ENCODE assay signal across 1 cellular context in the genomic region with DNA sequence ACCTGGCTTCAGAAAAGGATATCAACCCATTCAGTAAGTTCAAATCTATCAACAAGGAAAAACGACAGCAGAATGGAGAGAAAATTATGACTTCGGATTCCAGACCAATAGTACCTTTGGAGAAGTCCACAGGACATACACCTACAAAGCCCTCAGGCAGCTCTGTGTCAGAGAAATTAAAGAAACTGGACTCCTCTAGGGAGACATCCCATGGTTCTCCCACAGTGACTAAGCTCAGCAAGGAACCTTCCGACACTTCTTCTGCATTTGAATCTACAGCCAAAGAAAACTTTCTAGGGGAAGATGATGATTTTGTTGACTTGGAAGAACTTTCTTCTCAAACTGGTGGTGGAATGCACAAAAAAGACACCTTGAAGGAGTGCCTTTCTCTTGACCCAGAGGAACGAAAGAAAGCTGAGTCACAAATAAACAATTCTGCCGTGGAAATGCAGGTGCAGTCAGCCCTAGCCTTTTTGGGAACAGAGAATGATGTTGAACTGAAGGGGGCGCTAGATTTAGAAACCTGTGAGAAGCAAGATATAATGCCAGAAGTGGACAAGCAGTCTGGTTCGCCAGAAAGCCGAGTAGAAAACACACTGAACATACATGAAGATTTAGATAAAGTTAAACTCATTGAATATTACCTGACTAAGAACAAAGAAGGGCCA.
A peak's percentile ranks its signal among the peaks of the same experiment; 100 is the strongest.
TF ChIP-seq lines count a peak whose summit lies in the region.

No MANE protein-coding gene starts in this region.

TF ChIP-seq in HepG2, 621 proteins besides CTCF, POLR2A, EP300 and RAD21 (continued from another document):
- TF ChIP-seq, protein P1, sequence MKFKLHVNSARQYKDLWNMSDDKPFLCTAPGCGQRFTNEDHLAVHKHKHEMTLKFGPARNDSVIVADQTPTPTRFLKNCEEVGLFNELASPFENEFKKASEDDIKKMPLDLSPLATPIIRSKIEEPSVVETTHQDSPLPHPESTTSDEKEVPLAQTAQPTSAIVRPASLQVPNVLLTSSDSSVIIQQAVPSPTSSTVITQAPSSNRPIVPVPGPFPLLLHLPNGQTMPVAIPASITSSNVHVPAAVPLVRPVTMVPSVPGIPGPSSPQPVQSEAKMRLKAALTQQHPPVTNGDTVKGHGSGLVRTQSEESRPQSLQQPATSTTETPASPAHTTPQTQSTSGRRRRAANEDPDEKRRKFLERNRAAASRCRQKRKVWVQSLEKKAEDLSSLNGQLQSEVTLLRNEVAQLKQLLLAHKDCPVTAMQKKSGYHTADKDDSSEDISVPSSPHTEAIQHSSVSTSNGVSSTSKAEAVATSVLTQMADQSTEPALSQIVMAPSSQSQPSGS (CRISPR knock-in tag; IDR thresholded peaks at IDR 0.05), result 0 out of 2 replicates have a peak, but pooled peaks have one; percentile 24
- peak; percentile 64; the same call in 1 of the 2 replicates for TF ChIP-seq SMC3 (IDR thresholded peaks at IDR 0.05; ENCODE audit: low read length)
- TF ChIP-seq, protein P2, sequence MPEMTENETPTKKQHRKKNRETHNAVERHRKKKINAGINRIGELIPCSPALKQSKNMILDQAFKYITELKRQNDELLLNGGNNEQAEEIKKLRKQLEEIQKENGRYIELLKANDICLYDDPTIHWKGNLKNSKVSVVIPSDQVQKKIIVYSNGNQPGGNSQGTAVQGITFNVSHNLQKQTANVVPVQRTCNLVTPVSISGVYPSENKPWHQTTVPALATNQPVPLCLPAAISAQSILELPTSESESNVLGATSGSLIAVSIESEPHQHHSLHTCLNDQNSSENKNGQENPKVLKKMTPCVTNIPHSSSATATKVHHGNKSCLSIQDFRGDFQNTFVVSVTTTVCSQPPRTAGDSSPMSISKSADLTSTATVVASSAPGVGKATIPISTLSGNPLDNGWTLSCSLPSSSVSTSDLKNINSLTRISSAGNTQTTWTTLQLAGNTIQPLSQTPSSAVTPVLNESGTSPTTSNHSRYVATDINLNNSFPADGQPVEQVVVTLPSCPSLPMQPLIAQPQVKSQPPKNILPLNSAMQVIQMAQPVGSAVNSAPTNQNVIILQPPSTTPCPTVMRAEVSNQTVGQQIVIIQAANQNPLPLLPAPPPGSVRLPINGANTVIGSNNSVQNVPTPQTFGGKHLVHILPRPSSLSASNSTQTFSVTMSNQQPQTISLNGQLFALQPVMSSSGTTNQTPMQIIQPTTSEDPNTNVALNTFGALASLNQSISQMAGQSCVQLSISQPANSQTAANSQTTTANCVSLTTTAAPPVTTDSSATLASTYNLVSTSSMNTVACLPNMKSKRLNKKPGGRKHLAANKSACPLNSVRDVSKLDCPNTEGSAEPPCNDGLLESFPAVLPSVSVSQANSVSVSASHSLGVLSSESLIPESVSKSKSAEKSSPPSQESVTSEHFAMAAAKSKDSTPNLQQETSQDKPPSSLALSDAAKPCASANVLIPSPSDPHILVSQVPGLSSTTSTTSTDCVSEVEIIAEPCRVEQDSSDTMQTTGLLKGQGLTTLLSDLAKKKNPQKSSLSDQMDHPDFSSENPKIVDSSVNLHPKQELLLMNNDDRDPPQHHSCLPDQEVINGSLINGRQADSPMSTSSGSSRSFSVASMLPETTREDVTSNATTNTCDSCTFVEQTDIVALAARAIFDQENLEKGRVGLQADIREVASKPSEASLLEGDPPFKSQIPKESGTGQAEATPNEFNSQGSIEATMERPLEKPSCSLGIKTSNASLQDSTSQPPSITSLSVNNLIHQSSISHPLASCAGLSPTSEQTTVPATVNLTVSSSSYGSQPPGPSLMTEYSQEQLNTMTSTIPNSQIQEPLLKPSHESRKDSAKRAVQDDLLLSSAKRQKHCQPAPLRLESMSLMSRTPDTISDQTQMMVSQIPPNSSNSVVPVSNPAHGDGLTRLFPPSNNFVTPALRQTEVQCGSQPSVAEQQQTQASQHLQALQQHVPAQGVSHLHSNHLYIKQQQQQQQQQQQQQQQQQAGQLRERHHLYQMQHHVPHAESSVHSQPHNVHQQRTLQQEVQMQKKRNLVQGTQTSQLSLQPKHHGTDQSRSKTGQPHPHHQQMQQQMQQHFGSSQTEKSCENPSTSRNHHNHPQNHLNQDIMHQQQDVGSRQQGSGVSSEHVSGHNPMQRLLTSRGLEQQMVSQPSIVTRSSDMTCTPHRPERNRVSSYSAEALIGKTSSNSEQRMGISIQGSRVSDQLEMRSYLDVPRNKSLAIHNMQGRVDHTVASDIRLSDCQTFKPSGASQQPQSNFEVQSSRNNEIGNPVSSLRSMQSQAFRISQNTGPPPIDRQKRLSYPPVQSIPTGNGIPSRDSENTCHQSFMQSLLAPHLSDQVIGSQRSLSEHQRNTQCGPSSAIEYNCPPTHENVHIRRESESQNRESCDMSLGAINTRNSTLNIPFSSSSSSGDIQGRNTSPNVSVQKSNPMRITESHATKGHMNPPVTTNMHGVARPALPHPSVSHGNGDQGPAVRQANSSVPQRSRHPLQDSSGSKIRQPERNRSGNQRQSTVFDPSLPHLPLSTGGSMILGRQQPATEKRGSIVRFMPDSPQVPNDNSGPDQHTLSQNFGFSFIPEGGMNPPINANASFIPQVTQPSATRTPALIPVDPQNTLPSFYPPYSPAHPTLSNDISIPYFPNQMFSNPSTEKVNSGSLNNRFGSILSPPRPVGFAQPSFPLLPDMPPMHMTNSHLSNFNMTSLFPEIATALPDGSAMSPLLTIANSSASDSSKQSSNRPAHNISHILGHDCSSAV (CRISPR knock-in tag; IDR thresholded peaks at IDR 0.05; ENCODE audit: borderline replicate concordance), result no peak
- no peak for TF ChIP-seq CC2D1A (CRISPR knock-in tag; IDR thresholded peaks at IDR 0.05)
- peak; percentile 25; the same call in 1 of the 2 replicates for TF ChIP-seq NFE2L2 (IDR thresholded peaks at IDR 0.05; ENCODE audit: low read length)
- TF ChIP-seq, protein P3, sequence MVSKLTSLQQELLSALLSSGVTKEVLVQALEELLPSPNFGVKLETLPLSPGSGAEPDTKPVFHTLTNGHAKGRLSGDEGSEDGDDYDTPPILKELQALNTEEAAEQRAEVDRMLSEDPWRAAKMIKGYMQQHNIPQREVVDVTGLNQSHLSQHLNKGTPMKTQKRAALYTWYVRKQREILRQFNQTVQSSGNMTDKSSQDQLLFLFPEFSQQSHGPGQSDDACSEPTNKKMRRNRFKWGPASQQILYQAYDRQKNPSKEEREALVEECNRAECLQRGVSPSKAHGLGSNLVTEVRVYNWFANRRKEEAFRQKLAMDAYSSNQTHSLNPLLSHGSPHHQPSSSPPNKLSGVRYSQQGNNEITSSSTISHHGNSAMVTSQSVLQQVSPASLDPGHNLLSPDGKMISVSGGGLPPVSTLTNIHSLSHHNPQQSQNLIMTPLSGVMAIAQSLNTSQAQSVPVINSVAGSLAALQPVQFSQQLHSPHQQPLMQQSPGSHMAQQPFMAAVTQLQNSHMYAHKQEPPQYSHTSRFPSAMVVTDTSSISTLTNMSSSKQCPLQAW (CRISPR knock-in tag; IDR thresholded peaks at IDR 0.05), result 0 out of 2 replicates have a peak, but pooled peaks have one; percentile 21
- TF ChIP-seq TP53 (CRISPR knock-in tag; conservative IDR thresholded peaks at IDR 0.05), result 0 out of 2 replicates have a peak, but pooled peaks have one; percentile 37
